18 cellular contexts compared by ENCODE assay signal in genomic region chr6:113370508-113370907, GRCh38.
DNase-seq lines count a peak whose midpoint lies in the region; FAIRE-seq and TF ChIP-seq lines count a peak whose summit lies in the region.
"Had no signal": no experiment of that assay in that cellular context is flagged by ENCODE, and none has a peak within 500 bp of the region (broad histone marks: within the 10 kb centered on the region; RNA-seq: fewer than 3 reads in every experiment).

No MANE protein-coding gene starts in this region.

- H2AFZ ChIP-seq in GM23248 = no peak overlapping the region

- TF ChIP-seq POLR2A in spleen (IDR thresholded peaks at IDR 0.05) (no peak), GM12891 (IDR thresholded peaks at IDR 0.05; ENCODE audit: low read depth, low read length) (no peak)

- H3K4me1 Mint-ChIP-seq in nephron = no peaks in the 10 kb centered on the region
- H3K4me1 Mint-ChIP-seq: CD14-positive monocyte had no signal

- no peak overlapping the region for H3K27ac ChIP-seq in GM23248
- H3K27ac ChIP-seq in spleen = no peak overlapping the region
- H3K27ac ChIP-seq: A549, HL-60 had no signal

- no peaks in the 10 kb centered on the region for H3K9me3 Mint-ChIP-seq in nephron
- H3K9me3 Mint-ChIP-seq: CD8-positive, alpha-beta T cell had no signal

- intact Hi-C loops in spleen (cut with DNase I; ENCODE audit: low total_unique reads) = no loop called here

- no peak for TF ChIP-seq CTCF in nephron (IDR thresholded peaks at IDR 0.05; ENCODE audit: unreplicated experiment in 3 of 3)
- TF ChIP-seq CTCF in spleen (IDR thresholded peaks at IDR 0.05 in 8 of 11, conservative IDR thresholded peaks at IDR 0.05 in 3 of 11) = no peak

- peak overlapping the region; percentile 17 to 83 (median 53) for H3K27ac Mint-ChIP-seq in nephron
- H3K27ac Mint-ChIP-seq: CD14-positive monocyte; CD8-positive, alpha-beta T cell had no signal

- no peaks in the 10 kb centered on the region for H3K36me3 Mint-ChIP-seq in nephron (ENCODE audit: low read depth)
- H3K36me3 Mint-ChIP-seq: CD14-positive monocyte; CD8-positive, alpha-beta T cell had no signal

- DNase-seq in GM23248 = no peak
- DNase-seq in spleen = no peak
- no peak for DNase-seq in GM12891 (ENCODE audit: insufficient read length, low spot score)
- DNase-seq in activated naive CD4-positive, alpha-beta T cell treated with Interleukin-2 at 50 U/mL for 16 hours = no peak
- DNase-seq in NCI-H146 treated with DMSO at 0.1 percent for 48 hours (lab: John Stamatoyannopoulos, UW; ENCODE audit: unreplicated experiment) = no peak
- DNase-seq: CD8-positive, alpha-beta T cell; COR-L47; DMS153; DMS79 treated with DMSO at 0.1 percent for 48 hours; GDM1; HCEC 1CT had no signal

- no peaks in the 10 kb centered on the region for H4K20me1 ChIP-seq in GM23248 (ENCODE audit: insufficient read depth)

- H3K4me1 ChIP-seq in GM23248 (ENCODE audit: insufficient read depth) = peaks cover 42% of the 10 kb centered on the region
- no peaks in the 10 kb centered on the region for H3K4me1 ChIP-seq in spleen

- no peak overlapping the region for H3K9ac ChIP-seq in GM23248

- H3K4me3 ChIP-seq in GM23248 (no peak overlapping the region), spleen (no peak overlapping the region)
- H3K4me3 ChIP-seq: A549 had no signal

- H3K27me3 ChIP-seq in GM23248 (replicated peaks; ENCODE audit: insufficient read depth) (no peaks in the 10 kb centered on the region), spleen (replicated peaks in 1 of 7) (no peaks in the 10 kb centered on the region)

- H3K4me3 Mint-ChIP-seq in nephron = no peak overlapping the region
- H3K4me3 Mint-ChIP-seq: CD14-positive monocyte; CD8-positive, alpha-beta T cell had no signal

- peak; percentile 63 for FAIRE-seq in TTC549 (lab: Jason Lieb, UNC)
- FAIRE-seq in GM12891 (lab: Jason Lieb, UNC) = no peak
- FAIRE-seq: A549, D721Med, GM19239 had no signal

- H3K9me3 ChIP-seq in GM23248 (ENCODE audit: low read depth) = no peaks in the 10 kb centered on the region
- no peaks in the 10 kb centered on the region for H3K9me3 ChIP-seq in spleen
- H3K9me3 ChIP-seq: A549 had no signal

- 96 to 100% methylated on average over 1 of the region's 1 CpG for WGBS in GM23248 (ENCODE audit: low coverage in 1 of 2, low lambda C conversion rate in 2 of 2, missing lambda C conversion rate in 2 of 2), 2 experiments
- WGBS in spleen, 5 donors = 50 to 100% (median 92%) methylated on average over 1 of the region's 1 CpG

- in situ Hi-C loops in GM23248 (cut with MboI) = no loop called here

- no peaks in the 10 kb centered on the region for H3K9me2 ChIP-seq in GM23248 (ENCODE audit: insufficient read depth)

- H3K36me3 ChIP-seq in GM23248 (ENCODE audit: low read depth) (no peaks in the 10 kb centered on the region; the same call in 1 of the 2 replicates), spleen (no peaks in the 10 kb centered on the region)

- H3K27me3 Mint-ChIP-seq in nephron (ENCODE audit: low read depth) = peaks cover 3% of the 10 kb centered on the region

- peaks cover 16% of the 10 kb centered on the region for H3F3A ChIP-seq in GM23248 (ENCODE audit: insufficient read depth)

- peak overlapping the region; percentile 35 for H3K4me2 ChIP-seq in GM23248 (ENCODE audit: unreplicated experiment)
- H3K4me2 ChIP-seq: A549 had no signal

- H3K79me2 ChIP-seq in GM23248 (ENCODE audit: insufficient read depth) = peaks cover 12% of the 10 kb centered on the region; the same call in 1 of the 2 replicates

TF ChIP-seq in GM12891, 5 proteins besides CTCF, POLR2A, EP300 and RAD21:
- TF ChIP-seq PAX5 (IDR thresholded peaks at IDR 0.05; ENCODE audit: insufficient read depth, low read length, severe bottlenecking) = no peak
- TF ChIP-seq POU2F2 (IDR thresholded peaks at IDR 0.05; ENCODE audit: low read depth, low read length) = no peak
- no peak for TF ChIP-seq TAF1 (IDR thresholded peaks at IDR 0.05; ENCODE audit: low read depth, low read length)
- TF ChIP-seq POLR2AphosphoS5 (IDR thresholded peaks at IDR 0.05; ENCODE audit: low read depth, low read length) = no peak
- TF ChIP-seq SPI1 (IDR thresholded peaks at IDR 0.05; ENCODE audit: low read depth, low read length) = no peak
